Comparison of ENCODE assay signal across 30 cellular contexts in the genomic region with DNA sequence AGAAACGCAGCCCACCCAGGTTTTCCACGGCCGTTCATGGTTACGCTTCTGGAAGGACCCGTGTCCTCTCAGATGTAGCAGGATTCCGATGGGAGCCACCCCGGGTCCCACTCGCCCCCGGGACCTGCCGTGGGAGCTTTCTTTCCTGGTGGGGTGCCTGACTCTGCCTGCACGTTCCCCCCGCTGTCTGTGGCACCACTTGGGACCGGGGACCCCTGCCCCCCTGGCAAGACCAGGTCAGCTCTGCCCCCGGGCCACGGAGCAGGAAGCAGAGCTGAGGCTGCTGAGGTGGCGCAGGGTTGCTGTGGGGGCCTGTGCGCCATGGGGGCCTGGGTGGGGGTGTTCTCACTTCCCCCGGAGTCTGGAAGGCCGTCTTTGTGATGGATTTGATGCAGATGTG.
"Had no signal": no experiment of that assay in that cellular context is flagged by ENCODE, and none has a peak within 500 bp of the region (broad histone marks: within the 10 kb centered on the region; RNA-seq: fewer than 3 reads in every experiment).

No MANE protein-coding gene starts in this region.

- H3K9me3 Mint-ChIP-seq: activated B cell treated with CpG ODN at 0.5 μM for 24 hours; activated CD8-positive, alpha-beta T cell treated with anti-CD3 and anti-CD28 coated beads for 36 hours; activated T-cell treated with anti-CD3 and anti-CD28 coated beads, Interleukin-2, amount 50 U/mL, for 4 hours; activated T-helper 17 cell treated with anti-CD3 and anti-CD28 coated beads, Interleukin-2, amount 50 U/mL, for 72 hours; effector memory CD8-positive, alpha-beta T cell; T-helper 2 cell treated with Interferon-gamma antibody and Interleukin-4, amounts not matched to agents 5 μg/mL and 100 μg/mL, for 36 hours had no signal

- H3K27ac Mint-ChIP-seq: activated B cell treated with CpG ODN at 0.5 μM for 24 hours; activated CD8-positive, alpha-beta T cell treated with anti-CD3 and anti-CD28 coated beads for 36 hours; activated naive CD8-positive, alpha-beta T cell; activated T-helper 17 cell treated with anti-CD3 and anti-CD28 coated beads, Interleukin-2, amount 50 U/mL, for 72 hours; T-helper 17 cell; T-helper 2 cell treated with Interferon-gamma antibody and Interleukin-4, amounts not matched to agents 5 μg/mL and 100 μg/mL, for 36 hours had no signal

- DNase-seq: activated B cell treated with CpG ODN at 0.5 μM for 24 hours; activated CD4-positive, alpha-beta T cell treated with anti-CD3 and anti-CD28 coated beads for 48 hours; activated CD4-positive, alpha-beta T cell treated with anti-CD3 and anti-CD28 coated beads, Interleukin-2, amount 50 U/mL, for 1 hour; activated CD4-positive, alpha-beta T cell treated with anti-CD3 and anti-CD28 coated beads, Interleukin-2, amount 50 U/mL, for 48 hours; activated CD8-positive, alpha-beta memory T cell treated with anti-CD3 and anti-CD28 coated beads for 24 hours; activated CD8-positive, alpha-beta T cell treated with anti-CD3 and anti-CD28 coated beads for 36 hours; activated effector memory CD4-positive, alpha-beta T cell treated with Interleukin-2 at 50 U/mL for 16 hours; activated gamma-delta T cell treated with Interleukin-2 at 50 U/mL for 16 hours; activated naive CD4-positive, alpha-beta T cell treated with anti-CD3 and anti-CD28 coated beads, Interleukin-2, amount 50 U/mL, for 16 hours; activated naive CD4-positive, alpha-beta T cell treated with Interleukin-2 at 50 U/mL for 16 hours; activated T-cell treated with anti-CD3 and anti-CD28 coated beads, Interleukin-2, amount 50 U/mL, for 4 hours; amniotic stem cell; anterior cingulate cortex; brain microvascular endothelial cell; cortex of kidney; dermis blood vessel endothelial cell; effector CD4-positive, alpha-beta T cell; effector memory CD8-positive, alpha-beta T cell; esophagus squamous epithelium; foreskin melanocyte; T-helper 1 cell; T-helper 17 cell; T1000; WERI-Rb-1 had no signal

- H3K27me3 ChIP-seq: brain microvascular endothelial cell, esophagus squamous epithelium, gastroesophageal sphincter had no signal

- ATAC-seq: activated CD4-positive, CD25-positive, alpha-beta regulatory T cell treated with anti-CD3 and anti-CD28 coated beads, Interleukin-2, amount 50 U/mL, for 24 hours; activated CD8-positive, alpha-beta T cell treated with anti-CD3 and anti-CD28 coated beads for 36 hours; activated T-cell treated with anti-CD3 and anti-CD28 coated beads, Interleukin-2, amount 50 U/mL, for 4 hours; activated T-helper 17 cell treated with anti-CD3 and anti-CD28 coated beads, Interleukin-2, amount 50 U/mL, for 72 hours; effector memory CD8-positive, alpha-beta T cell; gastroesophageal sphincter; T-helper 17 cell had no signal

- H3K36me3 Mint-ChIP-seq: activated naive CD8-positive, alpha-beta T cell had no signal

- H3K4me3 ChIP-seq: esophagus squamous epithelium, gastroesophageal sphincter had no signal

- H3K27me3 Mint-ChIP-seq: activated B cell treated with CpG ODN at 0.5 μM for 24 hours; activated CD8-positive, alpha-beta T cell treated with anti-CD3 and anti-CD28 coated beads for 36 hours; activated naive CD8-positive, alpha-beta T cell; activated T-helper 17 cell treated with anti-CD3 and anti-CD28 coated beads, Interleukin-2, amount 50 U/mL, for 72 hours; effector memory CD8-positive, alpha-beta T cell; T-helper 17 cell had no signal

- H3K27ac ChIP-seq: brain microvascular endothelial cell, epithelial cell of prostate, esophagus squamous epithelium, gastroesophageal sphincter, WERI-Rb-1 had no signal

- H3K9me3 ChIP-seq: esophagus squamous epithelium, gastroesophageal sphincter had no signal

- H3K4me3 Mint-ChIP-seq: activated B cell treated with CpG ODN at 0.5 μM for 24 hours; activated CD8-positive, alpha-beta T cell treated with anti-CD3 and anti-CD28 coated beads for 36 hours; activated naive CD8-positive, alpha-beta T cell; activated T-cell treated with anti-CD3 and anti-CD28 coated beads, Interleukin-2, amount 50 U/mL, for 4 hours; activated T-helper 17 cell treated with anti-CD3 and anti-CD28 coated beads, Interleukin-2, amount 50 U/mL, for 72 hours; effector memory CD8-positive, alpha-beta T cell; T-helper 17 cell; T-helper 2 cell treated with Interferon-gamma antibody and Interleukin-4, amounts not matched to agents 5 μg/mL and 100 μg/mL, for 36 hours had no signal
